Comparison of ENCODE assay signal across 2 cellular contexts in the genomic region with DNA sequence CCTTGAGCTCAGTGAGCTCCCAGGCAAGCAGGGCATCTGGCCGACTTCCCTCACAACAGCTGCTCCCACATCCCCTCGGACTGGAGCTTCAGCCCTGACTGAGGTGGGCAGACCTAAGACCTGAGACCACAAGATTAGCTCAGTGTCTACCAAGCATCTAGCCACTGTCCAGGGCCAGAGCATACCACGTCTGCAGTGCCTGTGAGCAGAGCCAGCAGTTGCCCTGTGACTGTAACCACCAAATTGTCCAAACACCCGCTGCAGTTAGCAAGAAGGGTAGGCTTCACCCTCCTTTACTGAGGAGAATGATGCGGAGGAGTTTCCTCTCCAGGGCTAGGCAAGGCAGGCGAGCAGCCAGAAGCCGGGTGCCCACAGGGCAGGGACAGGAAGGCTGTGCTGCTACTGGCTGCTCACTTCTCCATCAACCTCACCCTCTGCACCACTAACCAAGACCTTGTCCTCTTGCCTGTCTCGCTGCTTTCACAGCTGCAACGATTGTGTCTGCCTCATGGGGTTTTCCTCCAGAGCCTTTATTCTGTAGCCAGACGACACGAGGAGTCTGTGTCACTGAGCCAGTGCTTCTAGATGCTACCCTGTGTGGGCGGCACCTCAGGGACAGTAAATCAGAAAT.
TF ChIP-seq lines count a peak whose summit lies in the region.

No MANE protein-coding gene starts in this region.

TF ChIP-seq in IMR-90, 13 proteins besides CTCF, POLR2A, EP300 and RAD21:
- TF ChIP-seq RCOR1 (IDR thresholded peaks at IDR 0.05; ENCODE audit: insufficient replicate concordance, low read length) (no peak), CEBPB (IDR thresholded peaks at IDR 0.05; ENCODE audit: low read depth, low read length) (no peak), SMC3 (IDR thresholded peaks at IDR 0.05; ENCODE audit: low read depth, low read length) (no peak), RFX5 (IDR thresholded peaks at IDR 0.05; ENCODE audit: low read depth, low read length) (no peak), MAFK (IDR thresholded peaks at IDR 0.05; ENCODE audit: low read depth, low read length) (no peak), BHLHE40 (IDR thresholded peaks at IDR 0.05; ENCODE audit: low read depth, low read length) (no peak), MAZ (IDR thresholded peaks at IDR 0.05; ENCODE audit: borderline replicate concordance, low read depth, low read length) (no peak), CHD1 (IDR thresholded peaks at IDR 0.05; ENCODE audit: low read depth, low read length) (no peak), MXI1 (IDR thresholded peaks at IDR 0.05; ENCODE audit: borderline replicate concordance, low read depth, low read length) (no peak)
- TF ChIP-seq, protein P1, sequence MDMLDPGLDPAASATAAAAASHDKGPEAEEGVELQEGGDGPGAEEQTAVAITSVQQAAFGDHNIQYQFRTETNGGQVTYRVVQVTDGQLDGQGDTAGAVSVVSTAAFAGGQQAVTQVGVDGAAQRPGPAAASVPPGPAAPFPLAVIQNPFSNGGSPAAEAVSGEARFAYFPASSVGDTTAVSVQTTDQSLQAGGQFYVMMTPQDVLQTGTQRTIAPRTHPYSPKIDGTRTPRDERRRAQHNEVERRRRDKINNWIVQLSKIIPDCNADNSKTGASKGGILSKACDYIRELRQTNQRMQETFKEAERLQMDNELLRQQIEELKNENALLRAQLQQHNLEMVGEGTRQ (IDR thresholded peaks at IDR 0.05; ENCODE audit: low read depth, low read length) = no peak
- TF ChIP-seq, protein P2, sequence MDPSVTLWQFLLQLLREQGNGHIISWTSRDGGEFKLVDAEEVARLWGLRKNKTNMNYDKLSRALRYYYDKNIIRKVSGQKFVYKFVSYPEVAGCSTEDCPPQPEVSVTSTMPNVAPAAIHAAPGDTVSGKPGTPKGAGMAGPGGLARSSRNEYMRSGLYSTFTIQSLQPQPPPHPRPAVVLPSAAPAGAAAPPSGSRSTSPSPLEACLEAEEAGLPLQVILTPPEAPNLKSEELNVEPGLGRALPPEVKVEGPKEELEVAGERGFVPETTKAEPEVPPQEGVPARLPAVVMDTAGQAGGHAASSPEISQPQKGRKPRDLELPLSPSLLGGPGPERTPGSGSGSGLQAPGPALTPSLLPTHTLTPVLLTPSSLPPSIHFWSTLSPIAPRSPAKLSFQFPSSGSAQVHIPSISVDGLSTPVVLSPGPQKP (IDR thresholded peaks at IDR 0.05; ENCODE audit: borderline replicate concordance, low read depth, low read length) = no peak

TF ChIP-seq in SK-N-SH, 30 proteins besides CTCF, POLR2A, EP300 and RAD21:
- TF ChIP-seq NRF1 (IDR thresholded peaks at IDR 0.05; ENCODE audit: low read depth, low read length) = no peak
- no peak for TF ChIP-seq GABPA (IDR thresholded peaks at IDR 0.05; ENCODE audit: low read depth)
- TF ChIP-seq RXRA (IDR thresholded peaks at IDR 0.05; ENCODE audit: borderline replicate concordance, low read depth) = no peak
- no peak for TF ChIP-seq TAF1 (IDR thresholded peaks at IDR 0.05; ENCODE audit: borderline replicate concordance, low read depth, low read length)
- TF ChIP-seq, protein P3, sequence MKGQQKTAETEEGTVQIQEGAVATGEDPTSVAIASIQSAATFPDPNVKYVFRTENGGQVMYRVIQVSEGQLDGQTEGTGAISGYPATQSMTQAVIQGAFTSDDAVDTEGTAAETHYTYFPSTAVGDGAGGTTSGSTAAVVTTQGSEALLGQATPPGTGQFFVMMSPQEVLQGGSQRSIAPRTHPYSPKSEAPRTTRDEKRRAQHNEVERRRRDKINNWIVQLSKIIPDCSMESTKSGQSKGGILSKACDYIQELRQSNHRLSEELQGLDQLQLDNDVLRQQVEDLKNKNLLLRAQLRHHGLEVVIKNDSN (IDR thresholded peaks at IDR 0.05; ENCODE audit: borderline replicate concordance, low read depth) = no peak
- TF ChIP-seq, protein P4, sequence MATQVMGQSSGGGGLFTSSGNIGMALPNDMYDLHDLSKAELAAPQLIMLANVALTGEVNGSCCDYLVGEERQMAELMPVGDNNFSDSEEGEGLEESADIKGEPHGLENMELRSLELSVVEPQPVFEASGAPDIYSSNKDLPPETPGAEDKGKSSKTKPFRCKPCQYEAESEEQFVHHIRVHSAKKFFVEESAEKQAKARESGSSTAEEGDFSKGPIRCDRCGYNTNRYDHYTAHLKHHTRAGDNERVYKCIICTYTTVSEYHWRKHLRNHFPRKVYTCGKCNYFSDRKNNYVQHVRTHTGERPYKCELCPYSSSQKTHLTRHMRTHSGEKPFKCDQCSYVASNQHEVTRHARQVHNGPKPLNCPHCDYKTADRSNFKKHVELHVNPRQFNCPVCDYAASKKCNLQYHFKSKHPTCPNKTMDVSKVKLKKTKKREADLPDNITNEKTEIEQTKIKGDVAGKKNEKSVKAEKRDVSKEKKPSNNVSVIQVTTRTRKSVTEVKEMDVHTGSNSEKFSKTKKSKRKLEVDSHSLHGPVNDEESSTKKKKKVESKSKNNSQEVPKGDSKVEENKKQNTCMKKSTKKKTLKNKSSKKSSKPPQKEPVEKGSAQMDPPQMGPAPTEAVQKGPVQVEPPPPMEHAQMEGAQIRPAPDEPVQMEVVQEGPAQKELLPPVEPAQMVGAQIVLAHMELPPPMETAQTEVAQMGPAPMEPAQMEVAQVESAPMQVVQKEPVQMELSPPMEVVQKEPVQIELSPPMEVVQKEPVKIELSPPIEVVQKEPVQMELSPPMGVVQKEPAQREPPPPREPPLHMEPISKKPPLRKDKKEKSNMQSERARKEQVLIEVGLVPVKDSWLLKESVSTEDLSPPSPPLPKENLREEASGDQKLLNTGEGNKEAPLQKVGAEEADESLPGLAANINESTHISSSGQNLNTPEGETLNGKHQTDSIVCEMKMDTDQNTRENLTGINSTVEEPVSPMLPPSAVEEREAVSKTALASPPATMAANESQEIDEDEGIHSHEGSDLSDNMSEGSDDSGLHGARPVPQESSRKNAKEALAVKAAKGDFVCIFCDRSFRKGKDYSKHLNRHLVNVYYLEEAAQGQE (IDR thresholded peaks at IDR 0.05; ENCODE audit: low read depth, low read length) = no peak
